In genomic region chr11:1858576-1858975, GRCh38 we compare ENCODE assay signal across 26 cellular contexts. TPM values are rescaled to one million over a fixed set of nuclear protein-coding genes. Genes with fewer than 3 reads are reported as not detected.
"Had no signal": no experiment of that assay in that cellular context is flagged by ENCODE, and none has a peak within 500 bp of the region (broad histone marks: within the 10 kb centered on the region; RNA-seq: fewer than 3 reads in every experiment).

No MANE protein-coding gene starts in this region.

- H3K27ac Mint-ChIP-seq: activated B cell treated with CpG ODN at 0.5 μM for 24 hours; activated CD4-positive, alpha-beta T cell treated with anti-CD3 and anti-CD28 coated beads for 36 hours; activated naive CD4-positive, alpha-beta T cell treated with anti-CD3 and anti-CD28 coated beads, Interleukin-2, amount 10 ng/mL, durations not matched to agents 7 days and 5 days; stimulated activated naive CD8-positive, alpha-beta T cell treated with anti-CD3 and anti-CD28 coated beads, Interleukin-15, Interleukin-2, amounts not matched to agents 100 ng/mL and 50 ng/mL, for 24 hours had no signal

- DNase-seq: activated B cell treated with CpG ODN at 0.5 μM for 24 hours; activated CD4-positive, alpha-beta T cell treated with anti-CD3 and anti-CD28 coated beads for 36 hours; activated CD4-positive, alpha-beta T cell treated with anti-CD3 and anti-CD28 coated beads, Interleukin-2, amount 50 U/mL, for 4 hours; activated CD8-positive, alpha-beta memory T cell treated with anti-CD3 and anti-CD28 coated beads, Interleukin-2, amount 50 U/mL, for 48 hours; activated effector memory CD4-positive, alpha-beta T cell treated with Interleukin-2 at 50 U/mL for 16 hours; activated naive CD4-positive, alpha-beta T cell treated with anti-CD3 and anti-CD28 coated beads, Interleukin-2, amount 10 ng/mL, durations not matched to agents 7 days and 5 days; activated T-cell treated with anti-CD3 and anti-CD28 coated beads, Interleukin-2, amount 50 U/mL, for 4 hours; body of pancreas; cortex of kidney; erythroblast; foreskin melanocyte; hippocampal formation; mammary epithelial cell; stimulated activated CD4-positive, alpha-beta T cell treated with anti-CD3 and anti-CD28 coated beads, Interleukin-4, amount 100 ng/mL, for 24 hours; T1000; thyroid gland; upper lobe of right lung had no signal

- ATAC-seq: activated CD4-positive, alpha-beta T cell treated with anti-CD3 and anti-CD28 coated beads for 36 hours; activated T-cell treated with anti-CD3 and anti-CD28 coated beads, Interleukin-2, amount 50 U/mL, for 4 hours; body of pancreas; left ventricle myocardium superior had no signal

- H3K9me3 Mint-ChIP-seq: activated B cell treated with CpG ODN at 0.5 μM for 24 hours; activated naive CD4-positive, alpha-beta T cell treated with anti-CD3 and anti-CD28 coated beads, Interleukin-2, amount 10 ng/mL, durations not matched to agents 7 days and 5 days; activated T-cell treated with anti-CD3 and anti-CD28 coated beads, Interleukin-2, amount 50 U/mL, for 4 hours; neural crest cell; stimulated activated naive CD8-positive, alpha-beta T cell treated with anti-CD3 and anti-CD28 coated beads, Interleukin-15, Interleukin-2, amounts not matched to agents 100 ng/mL and 50 ng/mL, for 24 hours had no signal

- H3K27me3 Mint-ChIP-seq: activated B cell treated with CpG ODN at 0.5 μM for 24 hours; activated CD4-positive, alpha-beta T cell treated with anti-CD3 and anti-CD28 coated beads for 36 hours; activated naive CD4-positive, alpha-beta T cell treated with anti-CD3 and anti-CD28 coated beads, Interleukin-2, amount 10 ng/mL, durations not matched to agents 7 days and 5 days; stimulated activated naive CD8-positive, alpha-beta T cell treated with anti-CD3 and anti-CD28 coated beads, Interleukin-15, Interleukin-2, amounts not matched to agents 100 ng/mL and 50 ng/mL, for 24 hours had no signal

- H3K4me1 Mint-ChIP-seq: neural crest cell had no signal

- H3K4me3 Mint-ChIP-seq: activated B cell treated with CpG ODN at 0.5 μM for 24 hours; activated CD4-positive, alpha-beta T cell treated with anti-CD3 and anti-CD28 coated beads for 36 hours; activated naive CD4-positive, alpha-beta T cell treated with anti-CD3 and anti-CD28 coated beads, Interleukin-2, amount 10 ng/mL, durations not matched to agents 7 days and 5 days; activated T-cell treated with anti-CD3 and anti-CD28 coated beads, Interleukin-2, amount 50 U/mL, for 4 hours; neural crest cell; stimulated activated naive CD8-positive, alpha-beta T cell treated with anti-CD3 and anti-CD28 coated beads, Interleukin-15, Interleukin-2, amounts not matched to agents 100 ng/mL and 50 ng/mL, for 24 hours had no signal

RNA-seq across cellular contexts. Expression of gene LSP1, which starts 5.7 kb away (rescaled TPM):
- total RNA-seq: cardiac muscle cell, neural crest cell had no signal
- polyA plus RNA-seq: mammary epithelial cell had no signal

RNA-seq across cellular contexts. Expression of gene TNNI2, which starts 19.8 kb away (rescaled TPM):
- total RNA-seq: activated CD4-positive, alpha-beta T cell treated with anti-CD3 and anti-CD28 coated beads for 36 hours; activated T-cell treated with anti-CD3 and anti-CD28 coated beads, Interleukin-2, amount 50 U/mL, for 4 hours; cerebellum; fibroblast of lung; left ventricle myocardium superior; neural crest cell; T-helper 1 cell treated with Interleukin-12 subunit alpha and Interleukin-12 subunit beta and Interleukin-4 antibody, amounts not matched to agents 30 ng/mL and 1 ng/mL, for 36 hours; thyroid gland had no signal
- polyA plus RNA-seq: fibroblast of lung had no signal

RNA-seq across cellular contexts. Expression of gene SYT8, which starts 23.8 kb away (rescaled TPM):
- total RNA-seq: activated B cell treated with CpG ODN at 0.5 μM for 24 hours; activated CD4-positive, alpha-beta T cell treated with anti-CD3 and anti-CD28 coated beads for 36 hours; activated CD8-positive, alpha-beta memory T cell treated with anti-CD3 and anti-CD28 coated beads for 36 hours; activated T-cell treated with anti-CD3 and anti-CD28 coated beads, Interleukin-2, amount 50 U/mL, for 4 hours; cardiac muscle cell; cerebellum; fibroblast of lung; left ventricle myocardium superior; neural crest cell; T-helper 1 cell treated with Interleukin-12 subunit alpha and Interleukin-12 subunit beta and Interleukin-4 antibody, amounts not matched to agents 30 ng/mL and 1 ng/mL, for 36 hours; thyroid gland had no signal
- polyA plus RNA-seq: cardiac muscle cell, fibroblast of lung had no signal

RNA-seq across cellular contexts. Expression of gene PRR33, which starts 33.1 kb away (rescaled TPM):
- total RNA-seq: body of pancreas; cardiac muscle cell; cerebellum; fibroblast of lung; mammary epithelial cell; neural crest cell; osteocyte; T-helper 1 cell treated with Interleukin-12 subunit alpha and Interleukin-12 subunit beta and Interleukin-4 antibody, amounts not matched to agents 30 ng/mL and 1 ng/mL, for 36 hours; thyroid gland; upper lobe of right lung had no signal
- polyA plus RNA-seq: cardiac muscle cell, fibroblast of lung, mammary epithelial cell had no signal
